4 cellular contexts compared by ENCODE assay signal in the genomic region with DNA sequence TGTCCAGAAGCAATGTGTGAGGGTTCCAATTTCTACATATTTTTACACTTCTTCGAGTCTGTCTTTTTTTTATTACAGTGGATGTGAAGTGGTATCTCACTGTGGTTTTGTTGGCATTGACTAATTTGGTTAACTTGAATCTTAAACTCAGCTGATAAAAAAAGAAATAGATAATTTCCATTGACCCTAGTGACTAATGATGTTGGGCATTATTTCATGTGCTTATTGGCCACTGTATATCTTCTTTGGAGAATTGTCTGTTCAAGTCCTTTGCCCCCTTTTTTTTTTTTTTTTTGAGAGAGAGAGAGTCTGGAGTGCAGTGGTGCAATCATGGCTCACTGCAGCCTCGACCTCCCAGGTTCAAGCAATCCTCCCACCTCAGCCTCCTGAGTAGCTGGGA.
TF ChIP-seq lines count a peak whose summit lies in the region.

No MANE protein-coding gene starts in this region.

TF ChIP-seq in SK-N-SH, 30 proteins besides CTCF, POLR2A, EP300 and RAD21:
- peak; percentile 77; the same call in 1 of the 2 replicates for TF ChIP-seq RFX5 (IDR thresholded peaks at IDR 0.05; ENCODE audit: low read length)
- TF ChIP-seq TEAD4 (IDR thresholded peaks at IDR 0.05; ENCODE audit: borderline replicate concordance, insufficient read depth) = no peak

TF ChIP-seq in SK-N-SH treated with all-trans-retinoic acid at 6 μM for 48 hours, 23 proteins besides CTCF, POLR2A, EP300 and RAD21:
- no peak for TF ChIP-seq ARNTL (CRISPR knock-in tag; IDR thresholded peaks at IDR 0.05; ENCODE audit: borderline replicate concordance, low read depth)
- TF ChIP-seq, protein P1, sequence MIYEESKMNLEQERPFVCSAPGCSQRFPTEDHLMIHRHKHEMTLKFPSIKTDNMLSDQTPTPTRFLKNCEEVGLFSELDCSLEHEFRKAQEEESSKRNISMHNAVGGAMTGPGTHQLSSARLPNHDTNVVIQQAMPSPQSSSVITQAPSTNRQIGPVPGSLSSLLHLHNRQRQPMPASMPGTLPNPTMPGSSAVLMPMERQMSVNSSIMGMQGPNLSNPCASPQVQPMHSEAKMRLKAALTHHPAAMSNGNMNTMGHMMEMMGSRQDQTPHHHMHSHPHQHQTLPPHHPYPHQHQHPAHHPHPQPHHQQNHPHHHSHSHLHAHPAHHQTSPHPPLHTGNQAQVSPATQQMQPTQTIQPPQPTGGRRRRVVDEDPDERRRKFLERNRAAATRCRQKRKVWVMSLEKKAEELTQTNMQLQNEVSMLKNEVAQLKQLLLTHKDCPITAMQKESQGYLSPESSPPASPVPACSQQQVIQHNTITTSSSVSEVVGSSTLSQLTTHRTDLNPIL (CRISPR knock-in tag; IDR thresholded peaks at IDR 0.05; ENCODE audit: low read depth) = no peak
- no peak for TF ChIP-seq RARB (CRISPR knock-in tag; IDR thresholded peaks at IDR 0.05)

TF ChIP-seq in A549, 52 proteins besides CTCF, POLR2A, EP300 and RAD21:
- peak; percentile 66; the same call in 1 of the 2 replicates for TF ChIP-seq RFX5 (IDR thresholded peaks at IDR 0.05)
- TF ChIP-seq CHD4 (IDR thresholded peaks at IDR 0.05; ENCODE audit: borderline replicate concordance) = no peak

TF ChIP-seq in K562, 482 proteins besides CTCF, POLR2A, EP300 and RAD21:
- TF ChIP-seq, protein P2, sequence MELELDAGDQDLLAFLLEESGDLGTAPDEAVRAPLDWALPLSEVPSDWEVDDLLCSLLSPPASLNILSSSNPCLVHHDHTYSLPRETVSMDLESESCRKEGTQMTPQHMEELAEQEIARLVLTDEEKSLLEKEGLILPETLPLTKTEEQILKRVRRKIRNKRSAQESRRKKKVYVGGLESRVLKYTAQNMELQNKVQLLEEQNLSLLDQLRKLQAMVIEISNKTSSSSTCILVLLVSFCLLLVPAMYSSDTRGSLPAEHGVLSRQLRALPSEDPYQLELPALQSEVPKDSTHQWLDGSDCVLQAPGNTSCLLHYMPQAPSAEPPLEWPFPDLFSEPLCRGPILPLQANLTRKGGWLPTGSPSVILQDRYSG (tag; conservative IDR thresholded peaks at IDR 0.05; ENCODE audit: low read depth) = no peak
- TF ChIP-seq RFX5 (IDR thresholded peaks at IDR 0.05; ENCODE audit: low read depth, low read length) = peak; percentile 52; the same call in 1 of the 2 replicates
